ENCODE assay signal across 1 cellular context in genomic region chr7:108430664-108431063, GRCh38.
TF ChIP-seq lines count a peak whose summit lies in the region.

No MANE protein-coding gene starts in this region.

TF ChIP-seq in K562, 482 proteins besides CTCF, POLR2A, EP300 and RAD21 (continued from another document):
- TF ChIP-seq RREB1 (CRISPR knock-in tag; IDR thresholded peaks at IDR 0.05) (no peak), MYC (IDR thresholded peaks at IDR 0.05; ENCODE audit: low read depth, low read length) (no peak), MYC (CRISPR knock-in tag; IDR thresholded peaks at IDR 0.05; ENCODE audit: borderline replicate concordance, low read depth) (no peak), PKNOX1 (IDR thresholded peaks at IDR 0.05) (no peak)
